31 cellular contexts compared by ENCODE assay signal in genomic region chr2:151553-152328, GRCh38.
A peak's percentile ranks its signal among the peaks of the same experiment; 100 is the strongest.
DNase-seq lines count a peak whose midpoint lies in the region; ATAC-seq and TF ChIP-seq lines count a peak whose summit lies in the region.
"Had no signal": no experiment of that assay in that cellular context is flagged by ENCODE, and none has a peak within 500 bp of the region (broad histone marks: within the 10 kb centered on the region; RNA-seq: fewer than 3 reads in every experiment).

No MANE protein-coding gene starts in this region.

- DNase-seq in ELF-1 (ENCODE audit: low read depth, low spot score): peak; percentile 28
- DNase-seq in RWPE2 (ENCODE audit: low spot score): no peak
- peak; percentile 52 for DNase-seq in epithelial cell of prostate (ENCODE audit: low read depth, low spot score)
- DNase-seq in kidney glomerular epithelial cell (lab: John Stamatoyannopoulos, UW): peak; percentile 6
- no peak for DNase-seq in inferior parietal cortex (ENCODE audit: extremely low spot score)
- DNase-seq in natural killer cell: no peak
- no peak for DNase-seq in H7
- DNase-seq in type B pancreatic cell (ENCODE audit: extremely low spot score, unreplicated experiment): no peak
- DNase-seq: 8988T; activated B cell treated with CpG ODN at 0.5 μM for 24 hours; activated CD4-positive, alpha-beta T cell treated with anti-CD3 and anti-CD28 coated beads, Interleukin-2, amount 50 U/mL, for 1 hour; activated gamma-delta T cell treated with Interleukin-2 at 50 U/mL for 16 hours; activated naive CD8-positive, alpha-beta T cell treated with anti-CD3 and anti-CD28 coated beads, Interleukin-2, amount 10 ng/mL, durations not matched to agents 7 days and 5 days; activated T-cell treated with anti-CD3 and anti-CD28 coated beads, Interleukin-2, amount 50 U/mL, for 4 hours; C1 segment of cervical spinal cord; central memory CD4-positive, alpha-beta T cell; lower lobe of right lung; NCI-H1092 treated with DMSO at 0.1 percent for 48 hours; NCI-H1694 treated with DMSO at 0.1 percent for 48 hours; NCI-H2171; NCI-H510A treated with DMSO at 0.1 percent for 48 hours; substantia nigra; T-helper 1 cell; upper lobe of left lung had no signal

- H3K27me3 ChIP-seq in RWPE2 (ENCODE audit: insufficient read depth, poor library complexity, severe bottlenecking) (peaks cover 4% of the 10 kb centered on the region), H7 (ENCODE audit: control insufficient read depth, insufficient read depth, low read length) (no peaks in the 10 kb centered on the region)
- H3K27me3 ChIP-seq: ascending aorta, hepatocyte, upper lobe of left lung had no signal

- H3K4me3 ChIP-seq in RWPE2 (ENCODE audit: severe bottlenecking) (no peak overlapping the region), H7 (ENCODE audit: insufficient read depth, low read depth, low read length) (no peak overlapping the region)
- H3K4me3 ChIP-seq: ascending aorta, hepatocyte, lower lobe of right lung, SK-N-MC, skin epidermis, upper lobe of left lung had no signal

- no peak overlapping the region for H3K27ac ChIP-seq in RWPE2 (ENCODE audit: poor library complexity, severe bottlenecking)
- no peak overlapping the region for H3K27ac ChIP-seq in epithelial cell of prostate
- H3K27ac ChIP-seq: ascending aorta, hepatocyte, lower lobe of right lung, SK-N-MC, skin epidermis, upper lobe of left lung had no signal

- H3K9me3 ChIP-seq in RWPE2 (ENCODE audit: severe bottlenecking): no peaks in the 10 kb centered on the region
- H3K9me3 ChIP-seq: ascending aorta, lower lobe of right lung, upper lobe of left lung had no signal

- H3K9me3 Mint-ChIP-seq in natural killer cell: no peaks in the 10 kb centered on the region
- no peaks in the 10 kb centered on the region for H3K9me3 Mint-ChIP-seq in type B pancreatic cell
- H3K9me3 Mint-ChIP-seq: activated B cell treated with CpG ODN at 0.5 μM for 24 hours; activated naive CD8-positive, alpha-beta T cell treated with anti-CD3 and anti-CD28 coated beads, Interleukin-2, amount 10 ng/mL, durations not matched to agents 7 days and 5 days; activated T-cell treated with anti-CD3 and anti-CD28 coated beads, Interleukin-2, amount 50 U/mL, for 4 hours; dendritic cell treated with granulocyte-macrophage colony-stimulating factor and Interleukin-4, amounts not matched to agents 40 ng/mL and 50 ng/mL, for 4 days; natural killer cell treated with Interleukin-12 subunit alpha and Interleukin-12 subunit beta and Interleukin-15 and Interleukin-18, amount 100 ng/mL, for 72 hours; stimulated activated memory B cell treated with anti-CD40 and anti-IgM and Interleukin-4, amounts not matched to agents 10 μg/mL and 1 μg/mL and 100 μg/mL, for 72 hours had no signal

- no peak overlapping the region for H3K27ac Mint-ChIP-seq in natural killer cell
- H3K27ac Mint-ChIP-seq in type B pancreatic cell: no peak overlapping the region
- H3K27ac Mint-ChIP-seq: activated B cell treated with CpG ODN at 0.5 μM for 24 hours; activated naive CD8-positive, alpha-beta T cell treated with anti-CD3 and anti-CD28 coated beads, Interleukin-2, amount 10 ng/mL, durations not matched to agents 7 days and 5 days; dendritic cell treated with granulocyte-macrophage colony-stimulating factor and Interleukin-4, amounts not matched to agents 40 ng/mL and 50 ng/mL, for 4 days; natural killer cell treated with Interleukin-12 subunit alpha and Interleukin-12 subunit beta and Interleukin-15 and Interleukin-18, amount 100 ng/mL, for 72 hours; stimulated activated memory B cell treated with anti-CD40 and anti-IgM and Interleukin-4, amounts not matched to agents 10 μg/mL and 1 μg/mL and 100 μg/mL, for 72 hours had no signal

- intact Hi-C loops in natural killer cell (cut with micrococcal nuclease): no loop called here

- H3K27me3 Mint-ChIP-seq in natural killer cell (ENCODE audit: low read depth in 2 of 2) (peaks cover 5 to 13% of the 10 kb centered on the region in 2 donors), type B pancreatic cell (peaks cover 20% of the 10 kb centered on the region)
- H3K27me3 Mint-ChIP-seq: dendritic cell treated with granulocyte-macrophage colony-stimulating factor and Interleukin-4, amounts not matched to agents 40 ng/mL and 50 ng/mL, for 4 days had no signal

- H3K36me3 ChIP-seq in RWPE2 (ENCODE audit: low read depth): no peaks in the 10 kb centered on the region
- no peaks in the 10 kb centered on the region for H3K36me3 ChIP-seq in H7 (replicated peaks; ENCODE audit: control insufficient read depth, insufficient read depth, low read length)
- H3K36me3 ChIP-seq: ascending aorta, lower lobe of right lung, upper lobe of left lung had no signal

- no peak overlapping the region for H3K4me3 Mint-ChIP-seq in natural killer cell
- no peak overlapping the region for H3K4me3 Mint-ChIP-seq in type B pancreatic cell
- H3K4me3 Mint-ChIP-seq: activated B cell treated with CpG ODN at 0.5 μM for 24 hours; activated naive CD8-positive, alpha-beta T cell treated with anti-CD3 and anti-CD28 coated beads, Interleukin-2, amount 10 ng/mL, durations not matched to agents 7 days and 5 days; activated T-cell treated with anti-CD3 and anti-CD28 coated beads, Interleukin-2, amount 50 U/mL, for 4 hours; dendritic cell treated with granulocyte-macrophage colony-stimulating factor and Interleukin-4, amounts not matched to agents 40 ng/mL and 50 ng/mL, for 4 days; natural killer cell treated with Interleukin-12 subunit alpha and Interleukin-12 subunit beta and Interleukin-15 and Interleukin-18, amount 100 ng/mL, for 72 hours; stimulated activated memory B cell treated with anti-CD40 and anti-IgM and Interleukin-4, amounts not matched to agents 10 μg/mL and 1 μg/mL and 100 μg/mL, for 72 hours had no signal

- H3K4me1 Mint-ChIP-seq in natural killer cell (peaks cover 32 to 42% of the 10 kb centered on the region in 2 donors), type B pancreatic cell (ENCODE audit: unreplicated experiment) (peaks cover 6% of the 10 kb centered on the region)
- H3K4me1 Mint-ChIP-seq: activated B cell treated with CpG ODN at 0.5 μM for 24 hours; activated naive CD8-positive, alpha-beta T cell treated with anti-CD3 and anti-CD28 coated beads, Interleukin-2, amount 10 ng/mL, durations not matched to agents 7 days and 5 days; stimulated activated memory B cell treated with anti-CD40 and anti-IgM and Interleukin-4, amounts not matched to agents 10 μg/mL and 1 μg/mL and 100 μg/mL, for 72 hours had no signal

- peaks cover 3% of the 10 kb centered on the region for H3K4me1 ChIP-seq in RWPE2 (ENCODE audit: insufficient read depth, poor library complexity, severe bottlenecking)
- H3K4me1 ChIP-seq: ascending aorta, lower lobe of right lung, upper lobe of left lung had no signal

- H3K36me3 Mint-ChIP-seq in natural killer cell (no peaks in the 10 kb centered on the region), type B pancreatic cell (no peaks in the 10 kb centered on the region)
- H3K36me3 Mint-ChIP-seq: activated naive CD8-positive, alpha-beta T cell treated with anti-CD3 and anti-CD28 coated beads, Interleukin-2, amount 10 ng/mL, durations not matched to agents 7 days and 5 days; natural killer cell treated with Interleukin-12 subunit alpha and Interleukin-12 subunit beta and Interleukin-15 and Interleukin-18, amount 100 ng/mL, for 72 hours; stimulated activated memory B cell treated with anti-CD40 and anti-IgM and Interleukin-4, amounts not matched to agents 10 μg/mL and 1 μg/mL and 100 μg/mL, for 72 hours had no signal

- ATAC-seq in RWPE2 (ENCODE audit: low read depth) (peak; percentile 80), natural killer cell (no peak)
- ATAC-seq: activated T-cell treated with anti-CD3 and anti-CD28 coated beads, Interleukin-2, amount 50 U/mL, for 4 hours; lower lobe of right lung; stimulated activated memory B cell treated with anti-CD40 and anti-IgM and Interleukin-4, amounts not matched to agents 10 μg/mL and 1 μg/mL and 100 μg/mL, for 72 hours had no signal

- TF ChIP-seq CTCF in RWPE2 (IDR thresholded peaks at IDR 0.05; ENCODE audit: poor library complexity, severe bottlenecking) (no peak), natural killer cell (IDR thresholded peaks at IDR 0.05) (no peak), type B pancreatic cell (conservative IDR thresholded peaks at IDR 0.05) (no peak)

Comparison
In these comparisons a context has a peak if more than half of its experiments do, and no peak if none do; other contexts are left out.
1. DNase-seq: peak in ELF-1 (single experiment), epithelial cell of prostate (single experiment) and kidney glomerular epithelial cell (single experiment); none in RWPE2 (single experiment), inferior parietal cortex (single experiment), natural killer cell (single experiment), H7 (single experiment) and type B pancreatic cell (single experiment).